8 cellular contexts compared by ENCODE assay signal in genomic region chr2:231680992-231681852, GRCh38. TPM values are rescaled to one million over a fixed set of nuclear protein-coding genes. Genes with fewer than 3 reads are reported as not detected.
DNase-seq lines count a peak whose midpoint lies in the region; ATAC-seq and TF ChIP-seq lines count a peak whose summit lies in the region.

No MANE protein-coding gene starts in this region.

- BruUV-seq in PC-9 (replicated peaks; lab: Mats Ljungman, UMichigan) = TSS peak; percentile 86

- peaks cover 52% of the 10 kb centered on the region for H3K27me3 Mint-ChIP-seq in stimulated activated naive CD8-positive, alpha-beta T cell treated with anti-CD3 and anti-CD28 coated beads, Interleukin-15, amount 100 ng/mL, for 72 hours

- peaks cover 40% of the 10 kb centered on the region for H3K4me1 Mint-ChIP-seq in stimulated activated naive CD8-positive, alpha-beta T cell treated with anti-CD3 and anti-CD28 coated beads, Interleukin-15, amount 100 ng/mL, for 72 hours

- peak overlapping the region; percentile 82 to 89 for H3K4me3 Mint-ChIP-seq in stimulated activated naive CD8-positive, alpha-beta T cell treated with anti-CD3 and anti-CD28 coated beads, Interleukin-15, amount 100 ng/mL, for 72 hours

- H3K9me3 Mint-ChIP-seq in stimulated activated naive CD8-positive, alpha-beta T cell treated with anti-CD3 and anti-CD28 coated beads, Interleukin-15, amount 100 ng/mL, for 72 hours = no peaks in the 10 kb centered on the region

- no peak for TF ChIP-seq CTCF in AG10803 (conservative IDR thresholded peaks at IDR 0.05; ENCODE audit: low read length)
- TF ChIP-seq CTCF in PC-9 (conservative IDR thresholded peaks at IDR 0.05) = no peak
- TF ChIP-seq CTCF in left lung (IDR thresholded peaks at IDR 0.05) = no peak

- no peaks in the 10 kb centered on the region for H3K79me2 ChIP-seq in PC-9 (ENCODE audit: low read depth)

- H3K36me3 ChIP-seq in PC-9 (ENCODE audit: low read depth) (no peaks in the 10 kb centered on the region), left lung (no peaks in the 10 kb centered on the region)

- H3K9me3 ChIP-seq in PC-9 (ENCODE audit: insufficient read depth, low read depth) = no peaks in the 10 kb centered on the region
- H3K9me3 ChIP-seq in left lung = no peaks in the 10 kb centered on the region

- no peaks in the 10 kb centered on the region for H3K9me2 ChIP-seq in PC-9 (ENCODE audit: insufficient read depth)

- intact Hi-C loops in PC-9 (cut with micrococcal nuclease; ENCODE audit: unreplicated experiment) (loop anchor here (1.0 kb wide), 1 partner anchor 27 kb away; the partner anchor contains the start of gene PTMA), left lung (cut with DNase I) (no loop called here)

- H3K27me3 ChIP-seq in PC-9 (ENCODE audit: insufficient read depth, low read depth) = no peaks in the 10 kb centered on the region
- H3K27me3 ChIP-seq in left lung = peaks cover 0 to 6% of the 10 kb centered on the region in 2 donors

- peak overlapping the region; percentile 93 for H3K4me2 ChIP-seq in PC-9

- no peaks in the 10 kb centered on the region for H4K20me1 ChIP-seq in PC-9 (ENCODE audit: insufficient read depth)

- peak overlapping the region; percentile 92 for H3K27ac ChIP-seq in PC-9
- peak overlapping the region; percentile 84 to 88 for H3K27ac ChIP-seq in left lung

- H3K4me3 ChIP-seq in AG10803 (ENCODE audit: low read length) (peak overlapping the region; percentile 57), PC-9 (peak overlapping the region; percentile 60), left lung (peak overlapping the region; percentile 45 to 48)

- peaks cover 31% of the 10 kb centered on the region; the same call in 1 of the 2 replicates for H3F3A ChIP-seq in PC-9 (ENCODE audit: insufficient read depth, low read depth)

- POLR2A ChIA-PET in PC-9 (lab: Charles Lee; ENCODE audit: unreplicated experiment) = interaction anchor here (0.5 kb wide), 1 partner anchor 16 kb away, joined by 6 read pairs; no protein-coding TSS in a partner anchor

- peaks cover 24% of the 10 kb centered on the region for H3K4me1 ChIP-seq in PC-9 (replicated peaks; ENCODE audit: insufficient read depth)
- H3K4me1 ChIP-seq in left lung = peaks cover 5 to 18% of the 10 kb centered on the region in 2 donors

- CTCF ChIA-PET in PC-9 (lab: Charles Lee) = interaction anchor here (1.2 kb wide), 1 partner anchor 33 kb away, joined by 3 read pairs; no protein-coding TSS in a partner anchor

- H2AFZ ChIP-seq in PC-9 = peak overlapping the region; percentile 85

- peak; percentile 79 for DNase-seq in AG10803 (ENCODE audit: low read depth)
- DNase-seq in PC-9 = peak; percentile 61 to 93
- DNase-seq in dermis blood vessel endothelial cell = peak; percentile 72
- peak; percentile 83 to 92 for DNase-seq in left lung
- DNase-seq in stimulated activated naive CD8-positive, alpha-beta T cell treated with anti-CD3 and anti-CD28 coated beads, Interleukin-15, amount 100 ng/mL, for 72 hours = no peak
- DNase-seq in HUDEP-2 (lab: John Stamatoyannopoulos, UW; ENCODE audit: unreplicated experiment in 76 of 76) = no peak

- H3K27ac Mint-ChIP-seq in stimulated activated naive CD8-positive, alpha-beta T cell treated with anti-CD3 and anti-CD28 coated beads, Interleukin-15, amount 100 ng/mL, for 72 hours = peak overlapping the region; percentile 95 to 96

- ATAC-seq in GM18511 (IDR thresholded peaks at IDR 0.05; ENCODE audit: unreplicated experiment) = peak; percentile 77
- ATAC-seq in HG02973 (IDR thresholded peaks at IDR 0.05; ENCODE audit: unreplicated experiment) = peak; percentile 57
- ATAC-seq in left lung = peak; percentile 92
- ATAC-seq in stimulated activated naive CD8-positive, alpha-beta T cell treated with anti-CD3 and anti-CD28 coated beads, Interleukin-15, amount 100 ng/mL, for 72 hours = peak; percentile 32

RNA-seq across cellular contexts. Expression of gene PTMA, which starts 27.1 kb away (rescaled TPM):
- 1,200 and 1,260 TPM in 2 replicates for total RNA-seq in PC-9 (2021)
- total RNA-seq in dermis blood vessel endothelial cell = 1,131 and 1,294 TPM in 2 replicates
- 100 to 1,000 TPM; 677 to 980 TPM for total RNA-seq in left lung

Comparison
In these comparisons a context has a peak if more than half of its experiments do, and no peak if none do; other contexts are left out.
1. DNase-seq: peak in AG10803 (single experiment), PC-9 (2 of 2), dermis blood vessel endothelial cell (single experiment) and left lung (2 of 2); none in stimulated activated naive CD8-positive, alpha-beta T cell treated with anti-CD3 and anti-CD28 coated beads, Interleukin-15, amount 100 ng/mL, for 72 hours (0 of 2) and HUDEP-2 (0 of 76).
2. ATAC-seq: peak in every context shown above with its lines; median percentile 92 in left lung; 77 in GM18511; 57 in HG02973; 32 in stimulated activated naive CD8-positive, alpha-beta T cell treated with anti-CD3 and anti-CD28 coated beads, Interleukin-15, amount 100 ng/mL, for 72 hours.
3. Peak in every context shown above with its lines, with median percentiles within 50 percentile points of each other: H3K4me3 ChIP-seq.